ENCODE assay signal across 1 cellular context in the genomic region with DNA sequence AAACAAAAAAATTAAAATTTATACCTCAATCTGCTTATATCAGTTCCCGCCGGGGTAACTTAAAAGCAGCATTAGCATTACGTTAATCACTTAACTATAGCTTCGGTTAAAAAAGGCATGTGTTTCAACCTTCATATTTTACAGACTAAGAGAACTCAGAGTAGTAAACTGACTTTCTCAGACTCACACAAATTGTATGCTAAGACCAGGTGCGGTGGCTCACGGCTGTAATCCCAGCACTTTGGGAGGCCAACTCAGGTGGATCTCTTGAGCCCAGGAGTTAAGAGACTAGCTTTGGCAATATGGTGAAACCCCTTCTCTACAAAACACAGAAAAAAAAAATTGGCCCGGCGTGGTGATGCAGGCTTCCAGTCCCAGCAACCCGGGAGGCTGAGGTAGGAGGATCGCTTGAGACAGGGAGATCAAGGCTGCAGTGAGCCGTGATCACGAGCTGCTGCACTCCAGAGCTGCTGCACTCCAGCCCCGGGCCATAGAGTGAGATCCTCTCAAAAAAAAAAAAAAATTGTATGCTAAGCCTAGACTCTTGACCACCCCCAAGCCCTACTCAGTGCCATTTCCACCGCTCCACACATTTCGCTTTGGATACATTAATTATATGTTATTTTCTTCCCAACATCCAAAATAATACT.
A peak's percentile ranks its signal among the peaks of the same experiment; 100 is the strongest.
TF ChIP-seq lines count a peak whose summit lies in the region.

No MANE protein-coding gene starts in this region.

TF ChIP-seq in HepG2, 621 proteins besides CTCF, POLR2A, EP300 and RAD21 (continued from another document):
- no peak for TF ChIP-seq AHR (CRISPR knock-in tag; IDR thresholded peaks at IDR 0.05)
- TF ChIP-seq ZBTB21 (CRISPR knock-in tag; IDR thresholded peaks at IDR 0.05) = no peak
- no peak for TF ChIP-seq MAF1 (CRISPR knock-in tag; IDR thresholded peaks at IDR 0.05; ENCODE audit: borderline replicate concordance)
- peak; percentile 79; the same call in 1 of the 2 replicates for TF ChIP-seq ZNF292 (CRISPR knock-in tag; IDR thresholded peaks at IDR 0.05; ENCODE audit: borderline replicate concordance, low read depth)
- peak; percentile 38; the same call in 1 of the 2 replicates for TF ChIP-seq PITX1 (CRISPR knock-in tag; IDR thresholded peaks at IDR 0.05)
- 0 out of 2 replicates have a peak, but pooled peaks have one; percentile 22 for TF ChIP-seq GABPB1 (CRISPR knock-in tag; IDR thresholded peaks at IDR 0.05)
- no peak for TF ChIP-seq TRIM22 (IDR thresholded peaks at IDR 0.05)
- TF ChIP-seq TAF1 (CRISPR knock-in tag; IDR thresholded peaks at IDR 0.05) = peak; percentile 52
- TF ChIP-seq RARA (CRISPR knock-in tag; IDR thresholded peaks at IDR 0.05) = no peak
- no peak for TF ChIP-seq MED8 (CRISPR knock-in tag; IDR thresholded peaks at IDR 0.05; ENCODE audit: insufficient replicate concordance)
- TF ChIP-seq, protein P1, sequence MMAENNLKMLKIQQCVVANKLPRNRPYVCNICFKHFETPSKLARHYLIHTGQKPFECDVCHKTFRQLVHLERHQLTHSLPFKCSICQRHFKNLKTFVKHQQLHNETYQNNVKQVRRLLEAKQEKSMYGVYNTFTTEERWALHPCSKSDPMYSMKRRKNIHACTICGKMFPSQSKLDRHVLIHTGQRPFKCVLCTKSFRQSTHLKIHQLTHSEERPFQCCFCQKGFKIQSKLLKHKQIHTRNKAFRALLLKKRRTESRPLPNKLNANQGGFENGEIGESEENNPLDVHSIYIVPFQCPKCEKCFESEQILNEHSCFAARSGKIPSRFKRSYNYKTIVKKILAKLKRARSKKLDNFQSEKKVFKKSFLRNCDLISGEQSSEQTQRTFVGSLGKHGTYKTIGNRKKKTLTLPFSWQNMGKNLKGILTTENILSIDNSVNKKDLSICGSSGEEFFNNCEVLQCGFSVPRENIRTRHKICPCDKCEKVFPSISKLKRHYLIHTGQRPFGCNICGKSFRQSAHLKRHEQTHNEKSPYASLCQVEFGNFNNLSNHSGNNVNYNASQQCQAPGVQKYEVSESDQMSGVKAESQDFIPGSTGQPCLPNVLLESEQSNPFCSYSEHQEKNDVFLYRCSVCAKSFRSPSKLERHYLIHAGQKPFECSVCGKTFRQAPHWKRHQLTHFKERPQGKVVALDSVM (CRISPR knock-in tag; IDR thresholded peaks at IDR 0.05) = peak; percentile 99
- no peak for TF ChIP-seq HMG20A (CRISPR knock-in tag; IDR thresholded peaks at IDR 0.05; ENCODE audit: borderline replicate concordance)
- TF ChIP-seq DNMT1 (CRISPR knock-in tag; IDR thresholded peaks at IDR 0.05) = no peak
- no peak for TF ChIP-seq FOXK2 (IDR thresholded peaks at IDR 0.05)
- peak; percentile 57 for TF ChIP-seq ZNF687 (CRISPR knock-in tag; IDR thresholded peaks at IDR 0.05)
- no peak for TF ChIP-seq CREB1 (IDR thresholded peaks at IDR 0.05)
- TF ChIP-seq CREB1 (CRISPR knock-in tag; IDR thresholded peaks at IDR 0.05) = no peak
- TF ChIP-seq, protein P2, sequence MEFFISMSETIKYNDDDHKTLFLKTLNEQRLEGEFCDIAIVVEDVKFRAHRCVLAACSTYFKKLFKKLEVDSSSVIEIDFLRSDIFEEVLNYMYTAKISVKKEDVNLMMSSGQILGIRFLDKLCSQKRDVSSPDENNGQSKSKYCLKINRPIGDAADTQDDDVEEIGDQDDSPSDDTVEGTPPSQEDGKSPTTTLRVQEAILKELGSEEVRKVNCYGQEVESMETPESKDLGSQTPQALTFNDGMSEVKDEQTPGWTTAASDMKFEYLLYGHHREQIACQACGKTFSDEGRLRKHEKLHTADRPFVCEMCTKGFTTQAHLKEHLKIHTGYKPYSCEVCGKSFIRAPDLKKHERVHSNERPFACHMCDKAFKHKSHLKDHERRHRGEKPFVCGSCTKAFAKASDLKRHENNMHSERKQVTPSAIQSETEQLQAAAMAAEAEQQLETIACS (CRISPR knock-in tag; IDR thresholded peaks at IDR 0.05) = no peak
- no peak for TF ChIP-seq ZNF460 (CRISPR knock-in tag; IDR thresholded peaks at IDR 0.05; ENCODE audit: borderline replicate concordance)
TF ChIP-seq in HepG2: peak in this region for 43.
